ENCODE assay signal across 18 cellular contexts in genomic region chr5:178432421-178433272, GRCh38.
A peak's percentile ranks its signal among the peaks of the same experiment; 100 is the strongest.
DNase-seq lines count a peak whose midpoint lies in the region; ATAC-seq, FAIRE-seq and TF ChIP-seq lines count a peak whose summit lies in the region.
"Had no signal": no experiment of that assay in that cellular context is flagged by ENCODE, and none has a peak within 500 bp of the region (broad histone marks: within the 10 kb centered on the region; RNA-seq: fewer than 3 reads in every experiment).

No MANE protein-coding gene starts in this region.

- H3K36me3 Mint-ChIP-seq in endodermal cell (ENCODE audit: low read depth) (peaks cover 14% of the 10 kb centered on the region), nephron progenitor cell (ENCODE audit: low read depth) (no peaks in the 10 kb centered on the region)
- no peaks in the 10 kb centered on the region for H3K36me3 Mint-ChIP-seq in stimulated activated memory B cell treated with anti-CD40 and anti-IgM and Interleukin-4, amounts not matched to agents 10 μg/mL and 1 μg/mL and 100 μg/mL, for 72 hours
- H3K36me3 Mint-ChIP-seq: IgD-negative memory B cell had no signal

- TF ChIP-seq CTCF in liver (IDR thresholded peaks at IDR 0.05; ENCODE audit: low read depth, low read length, missing input control): no peak
- no peak for TF ChIP-seq CTCF in HepG2 (CRISPR knock-in tag; IDR thresholded peaks at IDR 0.05)
- TF ChIP-seq CTCF in endodermal cell (conservative IDR thresholded peaks at IDR 0.05): no peak
- no peak for TF ChIP-seq CTCF in nephron progenitor cell (IDR thresholded peaks at IDR 0.05)
- TF ChIP-seq CTCF in foreskin keratinocyte (conservative IDR thresholded peaks at IDR 0.05): no peak

- TF ChIP-seq RAD21 in liver (IDR thresholded peaks at IDR 0.05) (no peak), HepG2 (CRISPR knock-in tag; IDR thresholded peaks at IDR 0.05) (no peak)

- peak overlapping the region; percentile 74 for H3K27ac Mint-ChIP-seq in endodermal cell
- H3K27ac Mint-ChIP-seq in nephron progenitor cell: peak overlapping the region; percentile 89
- H3K27ac Mint-ChIP-seq in stimulated activated memory B cell treated with anti-CD40 and anti-IgM and Interleukin-4, amounts not matched to agents 10 μg/mL and 1 μg/mL and 100 μg/mL, for 72 hours: no peak overlapping the region
- H3K27ac Mint-ChIP-seq: IgD-negative memory B cell had no signal

- H3K4me3 ChIP-seq in liver (ENCODE audit: low read depth in 1 of 3, low read length in 3 of 3): no peak overlapping the region
- no peak overlapping the region for H3K4me3 ChIP-seq in HepG2 (replicated peaks in 1 of 3; ENCODE audit: insufficient read depth in 1 of 3, low read depth in 2 of 3, low read length in 3 of 3)
- H3K4me3 ChIP-seq in endodermal cell (ENCODE audit: low read length): no peak overlapping the region
- H3K4me3 ChIP-seq: gastroesophageal sphincter had no signal

- H3K4me1 ChIP-seq in liver (ENCODE audit: control insufficient read depth in 4 of 4, insufficient read depth in 4 of 4, low read length in 3 of 4): peaks cover 0 to 4% (median 1%) of the 10 kb centered on the region in 4 donors
- H3K4me1 ChIP-seq in HepG2 (ENCODE audit: insufficient read depth, low read length): 0 out of 2 replicates have a peak, but pooled peaks cover 8% of the 10 kb centered on the region
- peaks cover 4% of the 10 kb centered on the region for H3K4me1 ChIP-seq in endodermal cell (ENCODE audit: control insufficient read depth, insufficient read depth, low read length)
- no peaks in the 10 kb centered on the region for H3K4me1 ChIP-seq in foreskin keratinocyte

- no peaks in the 10 kb centered on the region for H3K9me3 ChIP-seq in liver (ENCODE audit: control insufficient read depth in 4 of 4, low read length in 3 of 4)
- H3K9me3 ChIP-seq in HepG2 (ENCODE audit: low read length): no peaks in the 10 kb centered on the region
- H3K9me3 ChIP-seq in endodermal cell (ENCODE audit: control insufficient read depth, low read length): peaks cover 6% of the 10 kb centered on the region
- H3K9me3 ChIP-seq: neutrophil had no signal

- in situ Hi-C loops in HepG2 (cut with HindIII; ENCODE audit: extremely low pct_ligation_motif_present, low pct_unique_long_range_greater_than_20kb): no loop called here

- H3K9me3 Mint-ChIP-seq in endodermal cell (no peaks in the 10 kb centered on the region), nephron progenitor cell (peaks cover 7% of the 10 kb centered on the region)
- peaks cover 9% of the 10 kb centered on the region for H3K9me3 Mint-ChIP-seq in stimulated activated memory B cell treated with anti-CD40 and anti-IgM and Interleukin-4, amounts not matched to agents 10 μg/mL and 1 μg/mL and 100 μg/mL, for 72 hours

- H3K27ac ChIP-seq in liver (ENCODE audit: low read depth in 1 of 2, low read length in 2 of 2) (peak overlapping the region in 1 of 2 donors; percentile 28), HepG2 (ENCODE audit: extremely low read length, insufficient read depth, low read length) (no peak overlapping the region), endodermal cell (ENCODE audit: low read depth, low read length) (no peak overlapping the region), foreskin keratinocyte (no peak overlapping the region)
- H3K27ac ChIP-seq: HL-60, neutrophil had no signal

- CTCF ChIA-PET in HepG2 (lab: Yijun Ruan, JAX; ENCODE audit: low intra/inter-chr PET ratio, low total read pairs): no interaction called here

- H3K9ac ChIP-seq in liver (ENCODE audit: low read depth in 1 of 2, low read length in 2 of 2): no peak overlapping the region
- H3K9ac ChIP-seq in HepG2 (ENCODE audit: insufficient read depth, low read depth, low read length): no peak overlapping the region
- no peak overlapping the region for H3K9ac ChIP-seq in endodermal cell (ENCODE audit: extremely low read depth, low read length, poor library complexity, severe bottlenecking)

- no peaks in the 10 kb centered on the region for H4K20me1 ChIP-seq in HepG2 (ENCODE audit: insufficient read depth, low read length)

- POLR2A ChIA-PET in HepG2 (lab: Yijun Ruan, JAX): no interaction called here

- FAIRE-seq in HepG2 (lab: Jason Lieb, UNC): no peak
- FAIRE-seq: D721Med, GM18507 had no signal

- no peak for TF ChIP-seq EP300 in HepG2 (IDR thresholded peaks at IDR 0.05; ENCODE audit: low read depth in 2 of 2, low read length in 2 of 2)
- no peak for TF ChIP-seq EP300 in HepG2 (CRISPR knock-in tag; IDR thresholded peaks at IDR 0.05; ENCODE audit: borderline replicate concordance)

- no peak overlapping the region for H3K4me2 ChIP-seq in HepG2 (ENCODE audit: low read depth, low read length)

- WGBS in liver: 81% methylated on average over 12 of the region's 12 CpGs
- 58% methylated on average over 11 of the region's 12 CpGs for whole genome bisulfite sequencing in HepG2 (ENCODE audit: low lambda C conversion rate)
- 91 to 95% methylated on average over 7 to 12 of the region's 12 CpGs for WGBS in endodermal cell (ENCODE audit: insufficient coverage in 1 of 2, insufficient read length in 1 of 2), 2 experiments

- no peaks in the 10 kb centered on the region for H3K27me3 ChIP-seq in liver (ENCODE audit: control insufficient read depth in 4 of 4, insufficient read depth in 4 of 4, low read length in 3 of 4)
- H3K27me3 ChIP-seq in HepG2 (ENCODE audit: control insufficient read depth in 1 of 2, insufficient read depth in 2 of 2, low read length in 2 of 2): peaks cover 0 to 14% of the 10 kb centered on the region in 2 experiments; a peak in 2 of 5 replicates
- no peaks in the 10 kb centered on the region for H3K27me3 ChIP-seq in endodermal cell (ENCODE audit: control insufficient read depth, insufficient read depth, low read length, poor library complexity, severe bottlenecking)
- no peaks in the 10 kb centered on the region for H3K27me3 ChIP-seq in foreskin keratinocyte
- H3K27me3 ChIP-seq: gastroesophageal sphincter, neutrophil had no signal

- peaks cover 42% of the 10 kb centered on the region for H3K4me1 Mint-ChIP-seq in endodermal cell
- peaks cover 89% of the 10 kb centered on the region for H3K4me1 Mint-ChIP-seq in nephron progenitor cell
- H3K4me1 Mint-ChIP-seq in stimulated activated memory B cell treated with anti-CD40 and anti-IgM and Interleukin-4, amounts not matched to agents 10 μg/mL and 1 μg/mL and 100 μg/mL, for 72 hours: no peaks in the 10 kb centered on the region
- H3K4me1 Mint-ChIP-seq: IgD-negative memory B cell had no signal

- H3K79me2 ChIP-seq in HepG2 (ENCODE audit: insufficient read depth, low read length): no peaks in the 10 kb centered on the region

- no peak for TF ChIP-seq POLR2A in HepG2 (IDR thresholded peaks at IDR 0.05; ENCODE audit: insufficient read depth in 1 of 2, low read depth in 2 of 2, low read length in 2 of 2)

- H3K27me3 Mint-ChIP-seq in endodermal cell (ENCODE audit: insufficient read depth) (no peaks in the 10 kb centered on the region), nephron progenitor cell (ENCODE audit: low read depth, poor library complexity) (peaks cover 21% of the 10 kb centered on the region)
- H3K27me3 Mint-ChIP-seq in stimulated activated memory B cell treated with anti-CD40 and anti-IgM and Interleukin-4, amounts not matched to agents 10 μg/mL and 1 μg/mL and 100 μg/mL, for 72 hours: peaks cover 57% of the 10 kb centered on the region

- H3K36me3 ChIP-seq in liver (ENCODE audit: control insufficient read depth in 4 of 4, insufficient read depth in 3 of 4, low read depth in 1 of 4, low read length in 3 of 4) (no peaks in the 10 kb centered on the region), HepG2 (replicated peaks in 1 of 2; ENCODE audit: control insufficient read depth in 1 of 2, insufficient read depth in 2 of 2, low read length in 2 of 2) (no peaks in the 10 kb centered on the region), endodermal cell (ENCODE audit: control insufficient read depth, insufficient read depth, low read length) (no peaks in the 10 kb centered on the region)
- H3K36me3 ChIP-seq: gastroesophageal sphincter, neutrophil had no signal

- no peak overlapping the region for H3K4me3 Mint-ChIP-seq in endodermal cell
- peak overlapping the region; percentile 12 for H3K4me3 Mint-ChIP-seq in nephron progenitor cell
- H3K4me3 Mint-ChIP-seq in stimulated activated memory B cell treated with anti-CD40 and anti-IgM and Interleukin-4, amounts not matched to agents 10 μg/mL and 1 μg/mL and 100 μg/mL, for 72 hours: no peak overlapping the region
- H3K4me3 Mint-ChIP-seq: IgD-negative memory B cell had no signal

- DNase-seq in HepG2 (ENCODE audit: low spot score) (no peak), endodermal cell (peak; percentile 29), nephron progenitor cell (no peak), SIG-M5 treated with dmso at 0.1 percent for 504 hours (lab: John Stamatoyannopoulos, UW; ENCODE audit: unreplicated experiment) (no peak), foreskin keratinocyte (no peak)
- no peak for DNase-seq in stimulated activated CD4-positive, alpha-beta T cell treated with anti-CD3 and anti-CD28 coated beads, Interleukin-12 subunit alpha, Interleukin-12 subunit beta, amount 100 ng/mL, for 4 hours
- DNase-seq: C1 segment of cervical spinal cord; erythroblast; MM.1S; stimulated activated CD4-positive, alpha-beta T cell treated with anti-CD3 and anti-CD28 coated beads, Interleukin-15, amount 100 ng/mL, for 24 hours had no signal

- H2AFZ ChIP-seq in HepG2 (ENCODE audit: low read length): no peak overlapping the region

- intact Hi-C loops in HepG2 (cut with micrococcal nuclease; ENCODE audit: unreplicated experiment): no loop called here

- ATAC-seq in HepG2: no peak
- no peak for ATAC-seq in foreskin keratinocyte
- ATAC-seq in stimulated activated memory B cell treated with anti-CD40 and anti-IgM and Interleukin-4, amounts not matched to agents 10 μg/mL and 1 μg/mL and 100 μg/mL, for 72 hours: no peak
- ATAC-seq: gastroesophageal sphincter had no signal

- no TSS peak for BruUV-seq in HepG2 (replicated peaks; lab: Mats Ljungman, UMichigan)

TF ChIP-seq in liver, 16 proteins besides CTCF, POLR2A, EP300 and RAD21 (continues in another document):
- peak; percentile 56 for TF ChIP-seq NR2F2 (IDR thresholded peaks at IDR 0.05)

TF ChIP-seq in HepG2, 621 proteins besides CTCF, POLR2A, EP300 and RAD21 (continues in another document):
- TF ChIP-seq ZNF788 (CRISPR knock-in tag; IDR thresholded peaks at IDR 0.05; ENCODE audit: borderline replicate concordance): no peak
- TF ChIP-seq, protein P1, sequence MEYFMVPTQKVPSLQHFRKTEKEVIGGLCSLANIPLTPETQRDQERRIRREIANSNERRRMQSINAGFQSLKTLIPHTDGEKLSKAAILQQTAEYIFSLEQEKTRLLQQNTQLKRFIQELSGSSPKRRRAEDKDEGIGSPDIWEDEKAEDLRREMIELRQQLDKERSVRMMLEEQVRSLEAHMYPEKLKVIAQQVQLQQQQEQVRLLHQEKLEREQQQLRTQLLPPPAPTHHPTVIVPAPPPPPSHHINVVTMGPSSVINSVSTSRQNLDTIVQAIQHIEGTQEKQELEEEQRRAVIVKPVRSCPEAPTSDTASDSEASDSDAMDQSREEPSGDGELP (IDR thresholded peaks at IDR 0.05; ENCODE audit: borderline replicate concordance, low read depth): no peak
- TF ChIP-seq KAT8 (CRISPR knock-in tag; IDR thresholded peaks at IDR 0.05): no peak
- no peak for TF ChIP-seq CREB1 (IDR thresholded peaks at IDR 0.05)
- no peak for TF ChIP-seq CREB1 (CRISPR knock-in tag; IDR thresholded peaks at IDR 0.05)
- no peak for TF ChIP-seq MBD4 (IDR thresholded peaks at IDR 0.05; ENCODE audit: borderline replicate concordance, low read length)
- no peak for TF ChIP-seq ZNF331 (CRISPR knock-in tag; IDR thresholded peaks at IDR 0.05)
- no peak for TF ChIP-seq ARNT (IDR thresholded peaks at IDR 0.05)
